Comparison of ENCODE assay signal across 8 cellular contexts in genomic region chr1:43366179-43366578, GRCh38. TPM values are rescaled to one million over a fixed set of nuclear protein-coding genes. Genes with fewer than 3 reads are reported as not detected.
A peak's percentile ranks its signal among the peaks of the same experiment; 100 is the strongest.
DNase-seq lines count a peak whose midpoint lies in the region; ATAC-seq lines count a peak whose summit lies in the region.

No MANE protein-coding gene starts in this region.

- no peaks in the 10 kb centered on the region for H3K27me3 Mint-ChIP-seq in activated CD4-positive, alpha-beta T cell treated with anti-CD3 and anti-CD28 coated beads, Interleukin-2, amount 10 ng/mL, durations not matched to agents 7 days and 5 days
- no peaks in the 10 kb centered on the region for H3K27me3 Mint-ChIP-seq in stimulated activated memory B cell treated with anti-CD40 and anti-IgM and Interleukin-4, amounts not matched to agents 10 μg/mL and 1 μg/mL and 100 μg/mL, for 72 hours

- CTCF ChIA-PET in activated CD4-positive, alpha-beta T cell treated with anti-CD3 and anti-CD28 coated beads, Interleukin-2, amount 10 ng/mL, durations not matched to agents 7 days and 5 days (lab: Charles Lee), result interaction anchor here (1.5 kb wide), 1 partner anchor 24 kb away, joined by 4 read pairs; the partner anchor contains the start of genes MED8 and SZT2

- DNase-seq in NCI-H146 (lab: John Stamatoyannopoulos, UW), result peak; percentile 9
- no peak for DNase-seq in NCI-H146 treated with DMSO at 0.1 percent for 48 hours (lab: John Stamatoyannopoulos, UW; ENCODE audit: unreplicated experiment)
- no peak for DNase-seq in activated CD4-positive, alpha-beta T cell treated with anti-CD3 and anti-CD28 coated beads, Interleukin-2, amount 10 ng/mL, durations not matched to agents 7 days and 5 days
- DNase-seq in left ventricle myocardium superior, result peak; percentile 35
- DNase-seq in GF-D8 (lab: John Stamatoyannopoulos, UW), result no peak

- H3K4me3 Mint-ChIP-seq in activated CD4-positive, alpha-beta T cell treated with anti-CD3 and anti-CD28 coated beads, Interleukin-2, amount 10 ng/mL, durations not matched to agents 7 days and 5 days, result peak overlapping the region; percentile 94
- H3K4me3 Mint-ChIP-seq in stimulated activated memory B cell treated with anti-CD40 and anti-IgM and Interleukin-4, amounts not matched to agents 10 μg/mL and 1 μg/mL and 100 μg/mL, for 72 hours, result peak overlapping the region; percentile 90

- ATAC-seq in left ventricle myocardium superior (no peak), HG03135 (IDR thresholded peaks at IDR 0.05; ENCODE audit: unreplicated experiment) (no peak), HG02759 (IDR thresholded peaks at IDR 0.05; ENCODE audit: unreplicated experiment) (no peak)
- ATAC-seq in stimulated activated memory B cell treated with anti-CD40 and anti-IgM and Interleukin-4, amounts not matched to agents 10 μg/mL and 1 μg/mL and 100 μg/mL, for 72 hours, result no peak

- POLR2A ChIA-PET in activated CD4-positive, alpha-beta T cell treated with anti-CD3 and anti-CD28 coated beads, Interleukin-2, amount 10 ng/mL, durations not matched to agents 7 days and 5 days (lab: Charles Lee), result no interaction called here

- H3K27ac Mint-ChIP-seq in activated CD4-positive, alpha-beta T cell treated with anti-CD3 and anti-CD28 coated beads, Interleukin-2, amount 10 ng/mL, durations not matched to agents 7 days and 5 days, result peak overlapping the region; percentile 91
- H3K27ac Mint-ChIP-seq in stimulated activated memory B cell treated with anti-CD40 and anti-IgM and Interleukin-4, amounts not matched to agents 10 μg/mL and 1 μg/mL and 100 μg/mL, for 72 hours, result peak overlapping the region; percentile 86

- H3K4me1 Mint-ChIP-seq in activated CD4-positive, alpha-beta T cell treated with anti-CD3 and anti-CD28 coated beads, Interleukin-2, amount 10 ng/mL, durations not matched to agents 7 days and 5 days, result peaks cover 59% of the 10 kb centered on the region
- peaks cover 46% of the 10 kb centered on the region for H3K4me1 Mint-ChIP-seq in stimulated activated memory B cell treated with anti-CD40 and anti-IgM and Interleukin-4, amounts not matched to agents 10 μg/mL and 1 μg/mL and 100 μg/mL, for 72 hours

- H3K36me3 Mint-ChIP-seq in activated CD4-positive, alpha-beta T cell treated with anti-CD3 and anti-CD28 coated beads, Interleukin-2, amount 10 ng/mL, durations not matched to agents 7 days and 5 days (ENCODE audit: low read depth), result peaks cover 54% of the 10 kb centered on the region
- peaks cover 47% of the 10 kb centered on the region for H3K36me3 Mint-ChIP-seq in stimulated activated memory B cell treated with anti-CD40 and anti-IgM and Interleukin-4, amounts not matched to agents 10 μg/mL and 1 μg/mL and 100 μg/mL, for 72 hours

- no peaks in the 10 kb centered on the region for H3K9me3 Mint-ChIP-seq in activated CD4-positive, alpha-beta T cell treated with anti-CD3 and anti-CD28 coated beads, Interleukin-2, amount 10 ng/mL, durations not matched to agents 7 days and 5 days
- no peaks in the 10 kb centered on the region for H3K9me3 Mint-ChIP-seq in stimulated activated memory B cell treated with anti-CD40 and anti-IgM and Interleukin-4, amounts not matched to agents 10 μg/mL and 1 μg/mL and 100 μg/mL, for 72 hours

- intact Hi-C loops in left ventricle myocardium superior (cut with micrococcal nuclease), result no loop called here

RNA-seq across cellular contexts. Expression of gene ELOVL1, which starts 1.6 kb away (rescaled TPM):
- total RNA-seq in activated CD4-positive, alpha-beta T cell treated with anti-CD3 and anti-CD28 coated beads, Interleukin-2, amount 10 ng/mL, durations not matched to agents 7 days and 5 days, result 10 to 100 TPM; 77.1 to 85.0 TPM
- 30.2 TPM for total RNA-seq in left ventricle myocardium superior

RNA-seq across cellular contexts. Expression of gene CDC20, which starts 7.4 kb away (rescaled TPM):
- total RNA-seq in activated CD4-positive, alpha-beta T cell treated with anti-CD3 and anti-CD28 coated beads, Interleukin-2, amount 10 ng/mL, durations not matched to agents 7 days and 5 days, result 100 to 1,000 TPM; 176 to 188 TPM
- total RNA-seq in left ventricle myocardium superior, result 1.3 TPM

RNA-seq across cellular contexts. Expression of gene MED8, which starts 23.4 kb away (rescaled TPM):
- total RNA-seq in activated CD4-positive, alpha-beta T cell treated with anti-CD3 and anti-CD28 coated beads, Interleukin-2, amount 10 ng/mL, durations not matched to agents 7 days and 5 days, result 10 to 100 TPM; 30.2 to 33.3 TPM
- total RNA-seq in left ventricle myocardium superior, result 16.0 TPM

RNA-seq across cellular contexts. Expression of gene SZT2, which starts 23.5 kb away (rescaled TPM):
- total RNA-seq in activated CD4-positive, alpha-beta T cell treated with anti-CD3 and anti-CD28 coated beads, Interleukin-2, amount 10 ng/mL, durations not matched to agents 7 days and 5 days, result 10 to 100 TPM; 66.6 to 74.3 TPM
- total RNA-seq in left ventricle myocardium superior, result 27.0 TPM

RNA-seq across cellular contexts. Expression of gene MPL, which starts 28.6 kb away (rescaled TPM):
- total RNA-seq in activated CD4-positive, alpha-beta T cell treated with anti-CD3 and anti-CD28 coated beads, Interleukin-2, amount 10 ng/mL, durations not matched to agents 7 days and 5 days, result not detected
- 0.40 TPM for total RNA-seq in left ventricle myocardium superior

Comparison
In these comparisons a context has a peak if more than half of its experiments do, and no peak if none do; other contexts are left out.
1. DNase-seq: peak in NCI-H146 (single experiment) and left ventricle myocardium superior (single experiment); none in NCI-H146 treated with DMSO at 0.1 percent for 48 hours (single experiment), activated CD4-positive, alpha-beta T cell treated with anti-CD3 and anti-CD28 coated beads, Interleukin-2, amount 10 ng/mL, durations not matched to agents 7 days and 5 days (single experiment) and GF-D8 (single experiment).
2. RNA of gene CDC20, which starts 7.4 kb away (total RNA-seq): 176 to 188 TPM in activated CD4-positive, alpha-beta T cell treated with anti-CD3 and anti-CD28 coated beads, Interleukin-2, amount 10 ng/mL, durations not matched to agents 7 days and 5 days; 1.3 TPM in left ventricle myocardium superior (single experiment); every median in the first group is over 10 times any median in the second.